In the genomic region with DNA sequence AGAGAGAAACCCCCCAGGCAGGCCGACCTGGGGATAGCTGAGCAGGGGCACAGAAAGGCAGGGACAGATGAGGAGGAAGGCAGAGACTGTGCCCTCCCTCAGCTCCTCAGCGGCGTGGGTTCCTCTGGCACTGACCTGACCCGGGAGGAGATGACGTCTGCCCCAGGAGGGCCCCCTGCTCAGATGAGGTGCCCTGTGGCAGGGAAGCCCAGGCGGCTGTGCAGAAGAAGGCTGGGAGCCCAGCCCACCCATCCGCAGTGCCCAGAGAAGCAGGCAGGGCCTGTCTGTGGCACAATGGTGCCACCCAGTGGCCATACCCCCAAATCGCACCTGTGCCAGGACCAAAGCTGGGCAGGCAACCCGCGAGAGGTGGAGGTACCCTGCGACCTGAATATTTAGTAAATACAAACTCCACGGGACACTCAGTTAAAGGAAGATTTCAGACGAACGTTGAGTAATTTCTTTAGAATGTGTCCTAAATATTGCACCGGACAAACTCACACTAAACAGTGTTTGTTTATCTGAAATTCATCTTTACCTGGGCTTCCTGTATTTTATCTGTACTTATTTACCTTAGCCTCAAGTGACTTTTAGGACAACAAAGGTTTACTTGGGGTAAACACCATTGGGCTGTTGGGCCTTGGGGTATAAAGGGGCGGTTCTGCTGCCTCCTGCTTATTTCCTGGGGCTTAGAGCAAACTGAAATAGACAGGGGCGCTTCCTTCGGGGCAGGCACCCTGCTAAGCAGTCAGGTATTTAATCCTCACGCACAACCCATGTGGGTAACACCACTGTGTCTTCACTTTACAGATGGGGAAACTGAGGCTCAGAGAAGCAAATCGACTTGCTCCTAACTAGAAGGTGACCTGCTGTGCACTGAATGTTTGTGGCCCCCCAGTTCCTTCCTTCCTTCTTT, we compare ENCODE assay signal across 8 cellular contexts. TPM values are rescaled to one million over a fixed set of nuclear protein-coding genes. Genes with fewer than 3 reads are reported as not detected.
A peak's percentile ranks its signal among the peaks of the same experiment; 100 is the strongest.
DNase-seq lines count a peak whose midpoint lies in the region; ATAC-seq and TF ChIP-seq lines count a peak whose summit lies in the region.

No MANE protein-coding gene starts in this region.

- no peaks in the 10 kb centered on the region for H3K9me2 ChIP-seq in neural cell (ENCODE audit: insufficient read depth, low read length)

- H3K9ac ChIP-seq in fibroblast of lung (ENCODE audit: insufficient read depth, low read length) (no peak overlapping the region), neural cell (ENCODE audit: low read length) (no peak overlapping the region)

- H3K79me2 ChIP-seq in fibroblast of lung (ENCODE audit: control insufficient read depth, insufficient read depth, low read length) (no peaks in the 10 kb centered on the region), neural cell (replicated peaks; ENCODE audit: insufficient read depth, low read length) (no peaks in the 10 kb centered on the region)

- no peaks in the 10 kb centered on the region for H3K36me3 ChIP-seq in fibroblast of lung (ENCODE audit: control insufficient read depth, insufficient read depth, low read length)
- no peaks in the 10 kb centered on the region for H3K36me3 ChIP-seq in neural cell (ENCODE audit: insufficient read depth, low read length)

- peak; percentile 98 for TF ChIP-seq RAD21 in neural cell (conservative IDR thresholded peaks at IDR 0.05)

- H3K4me3 ChIP-seq in fibroblast of lung (replicated peaks in 1 of 4; ENCODE audit: control extremely low read depth in 1 of 4, insufficient read depth in 1 of 4, low read depth in 3 of 4, low read length in 4 of 4), result no peak overlapping the region
- H3K4me3 ChIP-seq in neural cell (ENCODE audit: low read length), result no peak overlapping the region

- H2AFZ ChIP-seq in fibroblast of lung (ENCODE audit: low read length) (no peak overlapping the region), neural cell (ENCODE audit: low read depth, low read length) (no peak overlapping the region)

- DNase-seq in A172 (ENCODE audit: low spot score) (peak; percentile 47), NCI-H460 (ENCODE audit: extremely low read depth, low read depth) (peak; percentile 30), activated T-cell treated with anti-CD3 and anti-CD28 coated beads for 1 hour (ENCODE audit: low read depth) (peak; percentile 50), fibroblast of lung (ENCODE audit: low read depth in 2 of 2) (peak; percentile 2 to 15), superior temporal gyrus (ENCODE audit: extremely low spot score) (peak; percentile 80)

- TF ChIP-seq EP300 in neural cell (conservative IDR thresholded peaks at IDR 0.05; ENCODE audit: poor library complexity, severe bottlenecking), result no peak

- no peaks in the 10 kb centered on the region for H4K20me1 ChIP-seq in fibroblast of lung (ENCODE audit: control insufficient read depth, extremely low read depth, insufficient read depth, low read length)
- no peaks in the 10 kb centered on the region for H4K20me1 ChIP-seq in neural cell (ENCODE audit: insufficient read depth)

- peak; percentile 77 for ATAC-seq in HG02943 (IDR thresholded peaks at IDR 0.05; ENCODE audit: low read depth, unreplicated experiment)

- no peaks in the 10 kb centered on the region for H3K4me1 ChIP-seq in fibroblast of lung (ENCODE audit: control insufficient read depth, extremely low read depth, insufficient read depth, low read length)

- no peaks in the 10 kb centered on the region for H3K27me3 ChIP-seq in fibroblast of lung (ENCODE audit: control insufficient read depth, insufficient read depth, low read length)
- H3K27me3 ChIP-seq in neural cell (ENCODE audit: insufficient read depth, low read depth, low read length), result peaks cover 6% of the 10 kb centered on the region

- H3K4me2 ChIP-seq in fibroblast of lung (ENCODE audit: extremely low read depth, insufficient read depth, low read length), result no peak overlapping the region
- H3K4me2 ChIP-seq in neural cell (ENCODE audit: low read length), result no peak overlapping the region

- H3K9me3 ChIP-seq in fibroblast of lung (ENCODE audit: control insufficient read depth, insufficient read depth, low read depth, low read length) (no peaks in the 10 kb centered on the region), neural cell (ENCODE audit: low read length) (peaks cover 6% of the 10 kb centered on the region)

- H3F3A ChIP-seq in neural cell (ENCODE audit: insufficient read depth, low read length, poor library complexity, severe bottlenecking), result no peaks in the 10 kb centered on the region

- H3K27ac ChIP-seq in fibroblast of lung (ENCODE audit: insufficient read depth, low read length) (no peak overlapping the region), neural cell (ENCODE audit: low read length) (no peak overlapping the region)

- TF ChIP-seq CTCF in GM12873 (IDR thresholded peaks at IDR 0.05; ENCODE audit: insufficient read depth, low read depth, low read length, missing control alignments) (peak; percentile 96), fibroblast of lung (conservative IDR thresholded peaks at IDR 0.05 in 1 of 2, IDR thresholded peaks at IDR 0.05 in 1 of 2; ENCODE audit: low read depth in 1 of 2, low read length in 2 of 2) (peak; percentile 47 to 76), neural cell (IDR thresholded peaks at IDR 0.05; ENCODE audit: poor library complexity, severe bottlenecking) (peak; percentile 97)

TF ChIP-seq in neural cell, 6 proteins besides CTCF, POLR2A, EP300 and RAD21:
- TF ChIP-seq SMC3 (conservative IDR thresholded peaks at IDR 0.05; ENCODE audit: poor library complexity) (peak; percentile 94), POLR2AphosphoS5 (IDR thresholded peaks at IDR 0.05) (no peak), MXI1 (conservative IDR thresholded peaks at IDR 0.05; ENCODE audit: poor library complexity, severe bottlenecking) (no peak), EZH2 (IDR thresholded peaks at IDR 0.05; ENCODE audit: borderline replicate concordance, insufficient read depth, low read length, poor library complexity, severe bottlenecking) (no peak), TAF1 (IDR thresholded peaks at IDR 0.05; ENCODE audit: low read depth) (no peak)
- TF ChIP-seq, protein P1, sequence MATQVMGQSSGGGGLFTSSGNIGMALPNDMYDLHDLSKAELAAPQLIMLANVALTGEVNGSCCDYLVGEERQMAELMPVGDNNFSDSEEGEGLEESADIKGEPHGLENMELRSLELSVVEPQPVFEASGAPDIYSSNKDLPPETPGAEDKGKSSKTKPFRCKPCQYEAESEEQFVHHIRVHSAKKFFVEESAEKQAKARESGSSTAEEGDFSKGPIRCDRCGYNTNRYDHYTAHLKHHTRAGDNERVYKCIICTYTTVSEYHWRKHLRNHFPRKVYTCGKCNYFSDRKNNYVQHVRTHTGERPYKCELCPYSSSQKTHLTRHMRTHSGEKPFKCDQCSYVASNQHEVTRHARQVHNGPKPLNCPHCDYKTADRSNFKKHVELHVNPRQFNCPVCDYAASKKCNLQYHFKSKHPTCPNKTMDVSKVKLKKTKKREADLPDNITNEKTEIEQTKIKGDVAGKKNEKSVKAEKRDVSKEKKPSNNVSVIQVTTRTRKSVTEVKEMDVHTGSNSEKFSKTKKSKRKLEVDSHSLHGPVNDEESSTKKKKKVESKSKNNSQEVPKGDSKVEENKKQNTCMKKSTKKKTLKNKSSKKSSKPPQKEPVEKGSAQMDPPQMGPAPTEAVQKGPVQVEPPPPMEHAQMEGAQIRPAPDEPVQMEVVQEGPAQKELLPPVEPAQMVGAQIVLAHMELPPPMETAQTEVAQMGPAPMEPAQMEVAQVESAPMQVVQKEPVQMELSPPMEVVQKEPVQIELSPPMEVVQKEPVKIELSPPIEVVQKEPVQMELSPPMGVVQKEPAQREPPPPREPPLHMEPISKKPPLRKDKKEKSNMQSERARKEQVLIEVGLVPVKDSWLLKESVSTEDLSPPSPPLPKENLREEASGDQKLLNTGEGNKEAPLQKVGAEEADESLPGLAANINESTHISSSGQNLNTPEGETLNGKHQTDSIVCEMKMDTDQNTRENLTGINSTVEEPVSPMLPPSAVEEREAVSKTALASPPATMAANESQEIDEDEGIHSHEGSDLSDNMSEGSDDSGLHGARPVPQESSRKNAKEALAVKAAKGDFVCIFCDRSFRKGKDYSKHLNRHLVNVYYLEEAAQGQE (IDR thresholded peaks at IDR 0.05; ENCODE audit: borderline replicate concordance), result no peak

RNA-seq across cellular contexts. Expression of a gene that starts 46.5 kb away (rescaled TPM):
- total RNA-seq in A172 (2014; rRNA removed; shearing (Covaris generic)), result not detected in 2 replicates
- 0.20 TPM in 1 of 2 replicates, not detected in the other for total RNA-seq in NCI-H460 (2014; rRNA removed; shearing (Covaris generic))
- polyA plus RNA-seq in NCI-H460 (2014; cell fraction: nucleus; rRNA removed), result 0.11 and 0.35 TPM in 2 replicates
- not detected in 2 replicates for total RNA-seq in fibroblast of lung
- not detected in 2 replicates for polyA plus RNA-seq in fibroblast of lung
- polyA plus RNA-seq in fibroblast of lung (2012), result not detected in 2 replicates
- not detected in 2 replicates for polyA minus RNA-seq in fibroblast of lung (ENCODE audit: low replicate concordance)
- 0.89 and 1.1 TPM in 2 replicates for polyA plus RNA-seq in neural cell
- polyA minus RNA-seq in neural cell, result 0.73 and 0.93 TPM in 2 replicates

Comparison
In these comparisons a context has a peak if more than half of its experiments do, and no peak if none do; other contexts are left out.
1. DNase-seq: peak in every context shown above with its lines; median percentile 80 in superior temporal gyrus; 50 in activated T-cell treated with anti-CD3 and anti-CD28 coated beads for 1 hour; 47 in A172; 30 in NCI-H460; 8 in fibroblast of lung.